ENCODE assay signal across 1 cellular context in genomic region chr1:201584510-201584991, GRCh38.
A peak's percentile ranks its signal among the peaks of the same experiment; 100 is the strongest.
TF ChIP-seq lines count a peak whose summit lies in the region.

No MANE protein-coding gene starts in this region.

TF ChIP-seq in IMR-90, 13 proteins besides CTCF, POLR2A, EP300 and RAD21 (continued from another document):
- no peak for TF ChIP-seq USF2 (IDR thresholded peaks at IDR 0.05; ENCODE audit: low read depth, low read length)
- 0 out of 2 replicates have a peak, but pooled peaks have one; percentile 17 for TF ChIP-seq MAZ (IDR thresholded peaks at IDR 0.05; ENCODE audit: borderline replicate concordance, low read depth, low read length)
- no peak for TF ChIP-seq MAFK (IDR thresholded peaks at IDR 0.05; ENCODE audit: low read depth, low read length)
- peak; percentile 24; the same call in 1 of the 2 replicates for TF ChIP-seq FOS (IDR thresholded peaks at IDR 0.05; ENCODE audit: low read depth, low read length)
- no peak for TF ChIP-seq MXI1 (IDR thresholded peaks at IDR 0.05; ENCODE audit: borderline replicate concordance, low read depth, low read length)
- no peak for TF ChIP-seq CHD1 (IDR thresholded peaks at IDR 0.05; ENCODE audit: low read depth, low read length)
- TF ChIP-seq RFX5 (IDR thresholded peaks at IDR 0.05; ENCODE audit: low read depth, low read length) = no peak
